ENCODE assay signal across 1 cellular context in the genomic region with DNA sequence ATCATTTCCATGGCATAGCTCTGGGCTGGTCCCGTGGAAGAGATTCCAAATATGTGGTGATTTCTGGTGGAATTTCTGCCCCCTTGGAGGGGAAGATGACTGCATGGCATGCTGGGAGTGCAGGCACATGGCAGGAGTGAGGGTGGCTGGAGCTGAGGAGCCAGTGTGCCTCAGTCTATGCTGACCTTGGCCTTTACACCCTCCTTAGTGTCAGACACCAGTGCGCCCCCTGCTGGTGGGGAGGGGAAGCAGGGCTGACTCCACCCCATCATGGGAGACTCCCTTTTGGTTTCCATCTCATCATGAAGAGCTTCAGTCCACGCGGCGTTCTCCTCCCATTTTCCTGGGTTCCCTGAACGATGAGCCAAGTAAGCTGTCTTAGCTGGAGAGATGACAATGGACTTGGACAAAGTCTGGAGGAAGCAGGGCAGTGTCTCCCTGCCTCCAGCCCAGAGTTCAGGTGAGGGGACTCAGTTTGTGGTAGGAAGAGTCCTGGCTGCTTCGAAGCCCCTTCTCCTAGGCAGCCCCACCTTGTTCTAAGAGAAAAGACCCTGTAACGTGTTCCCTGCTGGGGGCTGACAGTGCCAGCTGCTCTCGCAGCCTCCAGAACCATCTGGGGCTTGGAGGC.
TF ChIP-seq lines count a peak whose summit lies in the region.

No MANE protein-coding gene starts in this region.

TF ChIP-seq in endothelial cell of umbilical vein, 7 proteins besides CTCF, POLR2A, EP300 and RAD21:
- TF ChIP-seq POLR2AphosphoS5 (IDR thresholded peaks at IDR 0.05; ENCODE audit: insufficient read depth, low read depth, low read length) (no peak), EZH2 (IDR thresholded peaks at IDR 0.05; ENCODE audit: borderline replicate concordance, low read depth, low read length, severe bottlenecking) (no peak)
TF ChIP-seq in endothelial cell of umbilical vein: peak in this region for 0.
